21 cellular contexts compared by ENCODE assay signal in the genomic region with DNA sequence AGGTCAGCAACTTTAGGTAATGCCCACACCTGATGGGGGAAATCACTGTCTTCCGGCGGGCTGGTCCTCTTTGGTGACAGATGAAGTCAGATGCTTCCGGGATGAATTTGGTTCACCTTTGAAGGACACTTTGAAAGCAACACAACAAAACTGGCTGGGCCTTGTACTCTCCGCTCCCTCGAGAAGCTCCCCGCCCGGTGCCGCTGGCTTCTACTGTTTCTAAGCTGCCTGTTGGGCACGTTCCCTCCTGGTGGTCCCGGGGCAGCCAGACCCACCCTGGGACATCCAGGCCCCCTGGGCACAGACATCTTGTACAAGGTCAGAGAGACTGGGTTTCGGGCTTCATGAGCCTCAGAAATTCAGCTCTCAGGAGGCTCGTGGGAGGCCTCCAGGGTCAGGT.
DNase-seq lines count a peak whose midpoint lies in the region; ATAC-seq and TF ChIP-seq lines count a peak whose summit lies in the region.
"Had no signal": no experiment of that assay in that cellular context is flagged by ENCODE, and none has a peak within 500 bp of the region (broad histone marks: within the 10 kb centered on the region; RNA-seq: fewer than 3 reads in every experiment).

No MANE protein-coding gene starts in this region.

- no peak overlapping the region for H2AFZ ChIP-seq in osteoblast (ENCODE audit: low read length)
- H2AFZ ChIP-seq: GM23248 had no signal

- no peaks in the 10 kb centered on the region for H3K9me3 Mint-ChIP-seq in CD4-positive, alpha-beta T cell
- H3K9me3 Mint-ChIP-seq: CD8-positive, alpha-beta memory T cell had no signal

- no peaks in the 10 kb centered on the region for H3K4me1 ChIP-seq in RWPE2 (ENCODE audit: insufficient read depth, poor library complexity, severe bottlenecking)
- no peaks in the 10 kb centered on the region for H3K4me1 ChIP-seq in lower lobe of right lung
- no peaks in the 10 kb centered on the region for H3K4me1 ChIP-seq in osteoblast (ENCODE audit: insufficient read depth, low read length)
- no peaks in the 10 kb centered on the region for H3K4me1 ChIP-seq in A673 (ENCODE audit: insufficient read depth, low read length, poor library complexity, severe bottlenecking)

- no peak for TF ChIP-seq CTCF in RWPE2 (IDR thresholded peaks at IDR 0.05; ENCODE audit: poor library complexity, severe bottlenecking)
- no peak for TF ChIP-seq CTCF in lower lobe of right lung (IDR thresholded peaks at IDR 0.05)
- no peak for TF ChIP-seq CTCF in osteoblast (IDR thresholded peaks at IDR 0.05; ENCODE audit: extremely low read depth, low read depth, low read length)
- TF ChIP-seq CTCF in CD4-positive, alpha-beta T cell (IDR thresholded peaks at IDR 0.05) = no peak
- no peak for TF ChIP-seq CTCF in A673 (conservative IDR thresholded peaks at IDR 0.05; ENCODE audit: low read depth, low read length)

- H3K27ac ChIP-seq in RWPE2 (ENCODE audit: poor library complexity, severe bottlenecking) (no peak overlapping the region), lower lobe of right lung (no peak overlapping the region), osteoblast (ENCODE audit: low read depth, low read length) (no peak overlapping the region), A673 (ENCODE audit: low read depth, low read length, poor library complexity, severe bottlenecking) (no peak overlapping the region)
- H3K27ac ChIP-seq in CD4-positive, alpha-beta T cell (ENCODE audit: low read depth, low read length) = no peak overlapping the region
- H3K27ac ChIP-seq: BLaER1 treated with 17β-estradiol and CSF1 and Interleukin-3, amounts not matched to agents 10 nM and 100 nM; GM23248 had no signal

- CTCF ChIA-PET in CD4-positive, alpha-beta T cell (lab: Charles Lee) = no interaction called here
- CTCF ChIA-PET in A673 (lab: Charles Lee) = no interaction called here

- no peaks in the 10 kb centered on the region for H3K36me3 ChIP-seq in RWPE2 (ENCODE audit: low read depth)
- no peaks in the 10 kb centered on the region for H3K36me3 ChIP-seq in lower lobe of right lung
- no peaks in the 10 kb centered on the region for H3K36me3 ChIP-seq in osteoblast (ENCODE audit: insufficient read depth, low read length)
- H3K36me3 ChIP-seq in A673 (ENCODE audit: insufficient read depth, low read length, poor library complexity, severe bottlenecking) = no peaks in the 10 kb centered on the region
- H3K36me3 ChIP-seq: BLaER1 treated with 17β-estradiol and CSF1 and Interleukin-3, amounts not matched to agents 10 nM and 100 nM had no signal

- no peaks in the 10 kb centered on the region for H3K79me2 ChIP-seq in osteoblast (ENCODE audit: insufficient read depth, low read length)

- H3K4me3 ChIP-seq in RWPE2 (ENCODE audit: severe bottlenecking) (no peak overlapping the region), lower lobe of right lung (no peak overlapping the region), osteoblast (ENCODE audit: insufficient read depth, low read length) (no peak overlapping the region), A673 (ENCODE audit: low read depth, low read length, poor library complexity, severe bottlenecking) (no peak overlapping the region)
- H3K4me3 ChIP-seq: BLaER1 treated with 17β-estradiol and CSF1 and Interleukin-3, amounts not matched to agents 10 nM and 100 nM; GM12878; GM23248 had no signal

- POLR2A ChIA-PET in CD4-positive, alpha-beta T cell (lab: Charles Lee) = no interaction called here
- POLR2A ChIA-PET in A673 (lab: Charles Lee; ENCODE audit: low non-redundant PET) = no interaction called here

- peak; percentile 36 for DNase-seq in RWPE2 (ENCODE audit: low spot score)
- DNase-seq in lower lobe of right lung = peak; percentile 44
- peak; percentile 72 for DNase-seq in osteoblast (ENCODE audit: insufficient read length, low spot score, missing footprints)
- no peak for DNase-seq in CD4-positive, alpha-beta T cell
- no peak for DNase-seq in A673 (ENCODE audit: low spot score)
- DNase-seq: 8988T; CD8-positive, alpha-beta memory T cell; COR-L47; DMS 273 treated with DMSO at 0.1 percent for 48 hours; DMS53; DND-41; EL; GM23248; H7 had no signal

- no peaks in the 10 kb centered on the region for H3K36me3 Mint-ChIP-seq in CD4-positive, alpha-beta T cell (ENCODE audit: low read depth)
- H3K36me3 Mint-ChIP-seq: CD8-positive, alpha-beta memory T cell; IgD-negative memory B cell had no signal

- BruUV-seq in A673 (replicated peaks; lab: Mats Ljungman, UMichigan) = no TSS peak

- H3K27me3 ChIP-seq in RWPE2 (ENCODE audit: insufficient read depth, poor library complexity, severe bottlenecking) = no peaks in the 10 kb centered on the region
- H3K27me3 ChIP-seq in lower lobe of right lung (ENCODE audit: low read depth) = no peaks in the 10 kb centered on the region
- no peaks in the 10 kb centered on the region for H3K27me3 ChIP-seq in osteoblast (ENCODE audit: insufficient read depth, low read length)
- H3K27me3 ChIP-seq in CD4-positive, alpha-beta T cell (ENCODE audit: control insufficient read depth, insufficient read depth, low read length) = no peaks in the 10 kb centered on the region
- peaks cover 4% of the 10 kb centered on the region for H3K27me3 ChIP-seq in A673 (replicated peaks; ENCODE audit: insufficient read depth, low read depth, low read length, poor library complexity)
- H3K27me3 ChIP-seq: BLaER1 treated with 17β-estradiol and CSF1 and Interleukin-3, amounts not matched to agents 10 nM and 100 nM had no signal

- H3K27ac Mint-ChIP-seq in CD4-positive, alpha-beta T cell = no peak overlapping the region
- H3K27ac Mint-ChIP-seq: B cell, IgD-negative memory B cell had no signal

- intact Hi-C loops in lower lobe of right lung (cut with DNase I) = no loop called here
- intact Hi-C loops in CD4-positive, alpha-beta T cell (cut with DNase I, micrococcal nuclease) = no loop called here
- intact Hi-C loops in A673 (cut with micrococcal nuclease; ENCODE audit: unreplicated experiment) = no loop called here

- H3K9me3 ChIP-seq in RWPE2 (ENCODE audit: severe bottlenecking) = no peaks in the 10 kb centered on the region
- no peaks in the 10 kb centered on the region for H3K9me3 ChIP-seq in lower lobe of right lung
- no peaks in the 10 kb centered on the region for H3K9me3 ChIP-seq in osteoblast (ENCODE audit: low read depth, low read length)
- no peaks in the 10 kb centered on the region for H3K9me3 ChIP-seq in CD4-positive, alpha-beta T cell (ENCODE audit: control insufficient read depth, low read length)
- no peaks in the 10 kb centered on the region for H3K9me3 ChIP-seq in A673 (ENCODE audit: low read depth, low read length, poor library complexity, severe bottlenecking)
- H3K9me3 ChIP-seq: BLaER1 treated with 17β-estradiol and CSF1 and Interleukin-3, amounts not matched to agents 10 nM and 100 nM had no signal

- no peak overlapping the region for H3K4me3 Mint-ChIP-seq in CD4-positive, alpha-beta T cell
- H3K4me3 Mint-ChIP-seq: B cell; CD8-positive, alpha-beta memory T cell; IgD-negative memory B cell had no signal

- ATAC-seq in RWPE2 (ENCODE audit: low read depth) (no peak), lower lobe of right lung (no peak), GM21723 (IDR thresholded peaks at IDR 0.05; ENCODE audit: unreplicated experiment) (no peak), HG03565 (IDR thresholded peaks at IDR 0.05; ENCODE audit: unreplicated experiment) (no peak)
- ATAC-seq in CD4-positive, alpha-beta T cell (ENCODE audit: poor library complexity) = no peak
- ATAC-seq: GM12878, HepG2 had no signal

- no peaks in the 10 kb centered on the region for H4K20me1 ChIP-seq in osteoblast (ENCODE audit: insufficient read depth, low read length)
- H4K20me1 ChIP-seq: BLaER1 treated with 17β-estradiol and CSF1 and Interleukin-3, amounts not matched to agents 10 nM and 100 nM had no signal

- H3K4me2 ChIP-seq in osteoblast (ENCODE audit: insufficient read depth, low read length) = no peak overlapping the region
- H3K4me2 ChIP-seq: BLaER1 treated with 17β-estradiol and CSF1 and Interleukin-3, amounts not matched to agents 10 nM and 100 nM had no signal

- H3K4me1 Mint-ChIP-seq in CD4-positive, alpha-beta T cell (ENCODE audit: low read depth) = no peaks in the 10 kb centered on the region
- H3K4me1 Mint-ChIP-seq: B cell; CD8-positive, alpha-beta memory T cell had no signal

- H3K27me3 Mint-ChIP-seq in CD4-positive, alpha-beta T cell = no peaks in the 10 kb centered on the region
- H3K27me3 Mint-ChIP-seq: B cell; CD8-positive, alpha-beta memory T cell; IgD-negative memory B cell had no signal

Comparison
In these comparisons a context has a peak if more than half of its experiments do, and no peak if none do; other contexts are left out.
1. DNase-seq: peak in RWPE2 (single experiment), lower lobe of right lung (single experiment) and osteoblast (single experiment); none in CD4-positive, alpha-beta T cell (0 of 10) and A673 (single experiment).